Comparison of ENCODE assay signal across 8 cellular contexts in genomic region chr10:76926006-76926405, GRCh38.
"Had no signal": no experiment of that assay in that cellular context is flagged by ENCODE, and none has a peak within 500 bp of the region (broad histone marks: within the 10 kb centered on the region; RNA-seq: fewer than 3 reads in every experiment).

No MANE protein-coding gene starts in this region.

- H3K4me2 ChIP-seq: GM23338 had no signal

- H3K4me1 ChIP-seq: HAP-1 had no signal

- H3K9me3 ChIP-seq: HAP-1 had no signal

- ATAC-seq: GM23338, HCT116 had no signal

- H3K4me3 ChIP-seq: GM23338, HAP-1 had no signal

- H3K36me3 ChIP-seq: HAP-1 had no signal

- H2AFZ ChIP-seq: GM23338 had no signal

- DNase-seq: H7, HFFc6, KBM-7 had no signal

- FAIRE-seq: H1, HTR-8/SVneo had no signal
